8 cellular contexts compared by ENCODE assay signal in genomic region chr11:61028135-61028729, GRCh38. TPM values are rescaled to one million over a fixed set of nuclear protein-coding genes. Genes with fewer than 3 reads are reported as not detected.
DNase-seq lines count a peak whose midpoint lies in the region; ATAC-seq lines count a peak whose summit lies in the region.

No MANE protein-coding gene starts in this region.

- DNase-seq in DMS53 treated with DMSO at 0.1 percent for 48 hours (lab: John Stamatoyannopoulos, UW; ENCODE audit: unreplicated experiment) (peak; percentile 13), NCI-H226 (peak; percentile 54), SW 1271 (lab: John Stamatoyannopoulos, UW) (no peak), left cardiac atrium (no peak), occipital lobe (lab: John Stamatoyannopoulos, UW) (no peak)
- peak in 3 of 4 experiments; percentile 22 to 42 (median 34) for DNase-seq in activated naive CD4-positive, alpha-beta T cell (lab: John Stamatoyannopoulos, UW)
- peak; percentile 47 to 70 for DNase-seq in stimulated activated CD8-positive, alpha-beta memory T cell treated with anti-CD3 and anti-CD28 coated beads, Interleukin-15, amount 100 ng/mL, for 4 hours (ENCODE audit: low read depth in 2 of 2)

- ATAC-seq in GM21737 (IDR thresholded peaks at IDR 0.05; ENCODE audit: unreplicated experiment) (peak; percentile 72), left cardiac atrium (no peak)

- intact Hi-C loops in left cardiac atrium (cut with DNase I) = no loop called here

RNA-seq across cellular contexts. Expression of gene CD6, which starts 56.8 kb away (rescaled TPM):
- total RNA-seq in left cardiac atrium (1 to 10 TPM in 1 of 2 donors, under 1 TPM in 1; 0.65 to 1.2 TPM), occipital lobe (0.16 TPM)

Comparison
In these comparisons a context has a peak if more than half of its experiments do, and no peak if none do; other contexts are left out.
1. DNase-seq: peak in DMS53 treated with DMSO at 0.1 percent for 48 hours (single experiment), NCI-H226 (single experiment), activated naive CD4-positive, alpha-beta T cell (3 of 4) and stimulated activated CD8-positive, alpha-beta memory T cell treated with anti-CD3 and anti-CD28 coated beads, Interleukin-15, amount 100 ng/mL, for 4 hours (2 of 2); none in SW 1271 (0 of 2), left cardiac atrium (single experiment) and occipital lobe (single experiment).